In the genomic region with DNA sequence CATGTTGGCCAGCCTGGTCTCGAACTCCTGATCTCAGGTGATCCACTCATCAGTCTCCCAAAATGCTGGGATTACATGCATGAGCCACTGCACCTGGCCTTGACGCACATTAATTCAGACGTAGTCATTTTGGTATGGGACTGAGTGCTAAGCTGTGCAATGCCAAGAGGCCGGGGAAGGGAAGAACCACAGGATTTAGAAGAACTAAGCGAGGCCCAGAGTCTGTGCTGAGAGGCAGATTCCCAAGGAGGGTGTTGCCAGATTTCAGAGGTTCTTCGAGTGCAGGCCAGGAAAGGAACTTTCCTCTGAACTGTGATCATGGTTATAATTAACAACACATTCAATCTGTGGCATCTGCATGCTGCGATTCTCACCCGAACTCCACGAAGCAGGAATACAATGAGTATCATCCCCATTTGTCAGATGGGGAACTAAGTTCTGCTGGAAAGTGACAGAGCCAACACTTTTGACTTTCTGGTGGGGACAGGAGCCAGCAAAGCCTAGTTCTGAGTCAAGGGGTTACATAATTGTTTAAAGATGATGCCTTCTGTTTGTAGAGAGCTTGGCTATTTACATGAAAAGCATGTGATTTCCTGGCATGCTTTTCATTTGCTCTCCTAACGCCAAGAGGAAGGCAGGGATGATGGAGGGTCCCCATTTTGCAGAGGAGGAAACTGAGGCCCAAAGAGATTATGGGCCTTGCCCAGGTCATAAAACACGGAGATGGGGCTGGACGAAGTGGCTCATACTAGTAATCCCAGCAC, we compare ENCODE assay signal across 1 cellular context.
TF ChIP-seq lines count a peak whose summit lies in the region.

No MANE protein-coding gene starts in this region.

TF ChIP-seq in A549, 52 proteins besides CTCF, POLR2A, EP300 and RAD21:
- TF ChIP-seq, protein P1, sequence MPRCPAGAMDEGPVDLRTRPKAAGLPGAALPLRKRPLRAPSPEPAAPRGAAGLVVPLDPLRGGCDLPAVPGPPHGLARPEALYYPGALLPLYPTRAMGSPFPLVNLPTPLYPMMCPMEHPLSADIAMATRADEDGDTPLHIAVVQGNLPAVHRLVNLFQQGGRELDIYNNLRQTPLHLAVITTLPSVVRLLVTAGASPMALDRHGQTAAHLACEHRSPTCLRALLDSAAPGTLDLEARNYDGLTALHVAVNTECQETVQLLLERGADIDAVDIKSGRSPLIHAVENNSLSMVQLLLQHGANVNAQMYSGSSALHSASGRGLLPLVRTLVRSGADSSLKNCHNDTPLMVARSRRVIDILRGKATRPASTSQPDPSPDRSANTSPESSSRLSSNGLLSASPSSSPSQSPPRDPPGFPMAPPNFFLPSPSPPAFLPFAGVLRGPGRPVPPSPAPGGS (IDR thresholded peaks at IDR 0.05), result no peak
- TF ChIP-seq MAZ (IDR thresholded peaks at IDR 0.05; ENCODE audit: borderline replicate concordance, low read depth, low read length), result no peak
- TF ChIP-seq EHF (CRISPR knock-in tag; IDR thresholded peaks at IDR 0.05), result no peak
- TF ChIP-seq FOSB (CRISPR knock-in tag; IDR thresholded peaks at IDR 0.05), result no peak
- no peak for TF ChIP-seq ZC3H11A (IDR thresholded peaks at IDR 0.05)
- TF ChIP-seq SMC3 (IDR thresholded peaks at IDR 0.05), result no peak
- TF ChIP-seq, protein P2, sequence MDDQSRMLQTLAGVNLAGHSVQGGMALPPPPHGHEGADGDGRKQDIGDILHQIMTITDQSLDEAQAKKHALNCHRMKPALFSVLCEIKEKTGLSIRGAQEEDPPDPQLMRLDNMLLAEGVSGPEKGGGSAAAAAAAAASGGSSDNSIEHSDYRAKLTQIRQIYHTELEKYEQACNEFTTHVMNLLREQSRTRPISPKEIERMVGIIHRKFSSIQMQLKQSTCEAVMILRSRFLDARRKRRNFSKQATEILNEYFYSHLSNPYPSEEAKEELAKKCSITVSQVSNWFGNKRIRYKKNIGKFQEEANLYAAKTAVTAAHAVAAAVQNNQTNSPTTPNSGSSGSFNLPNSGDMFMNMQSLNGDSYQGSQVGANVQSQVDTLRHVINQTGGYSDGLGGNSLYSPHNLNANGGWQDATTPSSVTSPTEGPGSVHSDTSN (IDR thresholded peaks at IDR 0.05), result no peak
- no peak for TF ChIP-seq TFCP2L1 (CRISPR knock-in tag; IDR thresholded peaks at IDR 0.05)
- TF ChIP-seq, protein P3, sequence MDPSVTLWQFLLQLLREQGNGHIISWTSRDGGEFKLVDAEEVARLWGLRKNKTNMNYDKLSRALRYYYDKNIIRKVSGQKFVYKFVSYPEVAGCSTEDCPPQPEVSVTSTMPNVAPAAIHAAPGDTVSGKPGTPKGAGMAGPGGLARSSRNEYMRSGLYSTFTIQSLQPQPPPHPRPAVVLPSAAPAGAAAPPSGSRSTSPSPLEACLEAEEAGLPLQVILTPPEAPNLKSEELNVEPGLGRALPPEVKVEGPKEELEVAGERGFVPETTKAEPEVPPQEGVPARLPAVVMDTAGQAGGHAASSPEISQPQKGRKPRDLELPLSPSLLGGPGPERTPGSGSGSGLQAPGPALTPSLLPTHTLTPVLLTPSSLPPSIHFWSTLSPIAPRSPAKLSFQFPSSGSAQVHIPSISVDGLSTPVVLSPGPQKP (IDR thresholded peaks at IDR 0.05; ENCODE audit: low read depth, low read length), result no peak
- TF ChIP-seq, protein P4, sequence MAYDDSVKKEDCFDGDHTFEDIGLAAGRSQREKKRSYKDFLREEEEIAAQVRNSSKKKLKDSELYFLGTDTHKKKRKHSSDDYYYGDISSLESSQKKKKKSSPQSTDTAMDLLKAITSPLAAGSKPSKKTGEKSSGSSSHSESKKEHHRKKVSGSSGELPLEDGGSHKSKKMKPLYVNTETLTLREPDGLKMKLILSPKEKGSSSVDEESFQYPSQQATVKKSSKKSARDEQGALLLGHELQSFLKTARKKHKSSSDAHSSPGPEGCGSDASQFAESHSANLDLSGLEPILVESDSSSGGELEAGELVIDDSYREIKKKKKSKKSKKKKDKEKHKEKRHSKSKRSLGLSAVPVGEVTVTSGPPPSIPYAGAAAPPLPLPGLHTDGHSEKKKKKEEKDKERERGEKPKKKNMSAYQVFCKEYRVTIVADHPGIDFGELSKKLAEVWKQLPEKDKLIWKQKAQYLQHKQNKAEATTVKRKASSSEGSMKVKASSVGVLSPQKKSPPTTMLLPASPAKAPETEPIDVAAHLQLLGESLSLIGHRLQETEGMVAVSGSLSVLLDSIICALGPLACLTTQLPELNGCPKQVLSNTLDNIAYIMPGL (CRISPR knock-in tag; IDR thresholded peaks at IDR 0.05; ENCODE audit: borderline replicate concordance), result no peak
- no peak for TF ChIP-seq HOXA7 (CRISPR knock-in tag; IDR thresholded peaks at IDR 0.05)
- no peak for TF ChIP-seq KDM5A (IDR thresholded peaks at IDR 0.05)
- no peak for TF ChIP-seq HOXB13 (CRISPR knock-in tag; IDR thresholded peaks at IDR 0.05; ENCODE audit: low read depth)
- TF ChIP-seq MAFK (IDR thresholded peaks at IDR 0.05; ENCODE audit: partially characterized antibody), result no peak
- no peak for TF ChIP-seq HOXB5 (CRISPR knock-in tag; IDR thresholded peaks at IDR 0.05)
- TF ChIP-seq CHD4 (IDR thresholded peaks at IDR 0.05; ENCODE audit: borderline replicate concordance), result no peak
